8 cellular contexts compared by ENCODE assay signal in the genomic region with DNA sequence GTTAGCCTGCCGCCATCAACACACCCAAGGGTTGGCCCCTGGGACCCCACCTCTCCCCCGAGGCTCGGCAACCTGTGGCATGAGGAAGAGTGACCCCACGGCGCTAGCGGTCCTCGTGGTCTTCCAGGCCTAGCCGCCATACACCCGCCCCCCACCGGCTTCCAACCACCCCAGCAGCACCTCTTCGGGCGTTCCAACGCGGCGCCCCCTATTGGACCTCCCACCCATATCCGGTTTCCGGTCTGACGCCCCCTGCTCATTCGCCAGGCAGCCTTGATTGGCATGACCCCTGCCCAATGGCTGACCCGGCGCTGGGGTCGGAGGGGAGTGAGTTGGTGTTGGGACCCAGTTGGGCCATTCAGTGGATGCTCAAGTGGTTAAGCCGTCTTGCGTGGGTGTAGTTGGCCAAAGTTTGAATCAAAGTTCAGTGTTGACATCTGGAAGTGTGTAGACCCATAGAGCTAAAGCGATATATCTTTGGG. TPM values are rescaled to one million over a fixed set of nuclear protein-coding genes. Genes with fewer than 3 reads are reported as not detected.
A peak's percentile ranks its signal among the peaks of the same experiment; 100 is the strongest.
DNase-seq lines count a peak whose midpoint lies in the region; ATAC-seq and TF ChIP-seq lines count a peak whose summit lies in the region.

A gene (minus strand): TSS at position 210 of the 482 bp plus-strand sequence.

- intact Hi-C loops in head of caudate nucleus (cut with DNase I), result no loop called here
- intact Hi-C loops in posterior cingulate gyrus (cut with DNase I), result loop anchor here (5.0 to 10.0 kb wide), 2 partner anchors 196 to 613 kb away; a partner anchor contains a TSS

- H3K36me3 ChIP-seq in tibial nerve, result no peaks in the 10 kb centered on the region

- H3K4me3 ChIP-seq in tibial nerve, result peak within 1 kb of the TSS; percentile 35 to 55 (median 48)

- H3K4me1 ChIP-seq in tibial nerve, result peaks cover 0 to 36% (median 3%) of the 10 kb centered on the region in 4 donors

- no peaks in the 10 kb centered on the region for H3K9me3 ChIP-seq in tibial nerve

- no peak for TF ChIP-seq CTCF in tibial nerve (IDR thresholded peaks at IDR 0.05)

- TF ChIP-seq POLR2A in tibial nerve (IDR thresholded peaks at IDR 0.05), result no peak

- ATAC-seq in GM18858 (IDR thresholded peaks at IDR 0.05; ENCODE audit: unreplicated experiment) (peak; percentile 71), HG03045 (IDR thresholded peaks at IDR 0.05; ENCODE audit: unreplicated experiment) (peak; percentile 84)

- TF ChIP-seq EP300 in tibial nerve (IDR thresholded peaks at IDR 0.05), result no peak

- DNase-seq in RPMI7951 (ENCODE audit: low read depth) (peak; percentile 87), head of caudate nucleus (peak; percentile 42 to 90 (median 75)), posterior cingulate gyrus (peak; percentile 40 to 94 (median 72)), tibial nerve (ENCODE audit: low spot score in 2 of 2) (peak; percentile 43 to 64), NCI-H187 (lab: John Stamatoyannopoulos, UW) (no peak)
- DNase-seq in activated naive CD4-positive, alpha-beta T cell treated with Interleukin-2 at 50 U/mL for 16 hours, result peak; percentile 83

- 48 to 60% methylated on average over 23 to 25 of the region's 25 CpGs for WGBS in tibial nerve, 2 donors

- H3K27ac ChIP-seq in tibial nerve, result no peak within 1 kb of the TSS

- H3K27me3 ChIP-seq in tibial nerve, result peaks cover 0 to 64% of the 10 kb centered on the region in 2 donors

RNA-seq across cellular contexts. Expression of the gene that starts here (rescaled TPM):
- 1.1 TPM in 2 replicates for total RNA-seq in RPMI7951 (2014; rRNA removed; shearing (Covaris generic))
- total RNA-seq in tibial nerve, result under 1 TPM in 2 of 4 donors, not detected in 2; 0.42 to 0.59 TPM

Comparison
In these comparisons a context has a peak if more than half of its experiments do, and no peak if none do; other contexts are left out.
1. Peak in DNase-seq and H3K4me3 ChIP-seq in tibial nerve; RNA of the gene not detected or under 1 TPM.
2. DNase-seq: peak in RPMI7951 (single experiment), activated naive CD4-positive, alpha-beta T cell treated with Interleukin-2 at 50 U/mL for 16 hours (single experiment), head of caudate nucleus (42 of 42) and posterior cingulate gyrus (10 of 10); none in NCI-H187 (0 of 2).